ENCODE assay signal across 1 cellular context in genomic region chr15:43168192-43169107, GRCh38.
TF ChIP-seq lines count a peak whose summit lies in the region.

No MANE protein-coding gene starts in this region.

TF ChIP-seq in GM12878, 131 proteins besides CTCF, POLR2A, EP300 and RAD21:
- TF ChIP-seq EGR1 (IDR thresholded peaks at IDR 0.05; ENCODE audit: borderline replicate concordance in 1 of 2, low read depth in 2 of 2, low read length in 2 of 2) (no peak), CHD1 (IDR thresholded peaks at IDR 0.05; ENCODE audit: low read depth, low read length) (no peak), ASH2L (IDR thresholded peaks at IDR 0.05; ENCODE audit: borderline replicate concordance, low read depth) (no peak), ZBTB4 (CRISPR knock-in tag; IDR thresholded peaks at IDR 0.05) (no peak), PBX3 (IDR thresholded peaks at IDR 0.05; ENCODE audit: insufficient replicate concordance, low read depth, low read length) (no peak), TBL1XR1 (IDR thresholded peaks at IDR 0.05; ENCODE audit: low read depth, low read length) (no peak)
